8 cellular contexts compared by ENCODE assay signal in the genomic region with DNA sequence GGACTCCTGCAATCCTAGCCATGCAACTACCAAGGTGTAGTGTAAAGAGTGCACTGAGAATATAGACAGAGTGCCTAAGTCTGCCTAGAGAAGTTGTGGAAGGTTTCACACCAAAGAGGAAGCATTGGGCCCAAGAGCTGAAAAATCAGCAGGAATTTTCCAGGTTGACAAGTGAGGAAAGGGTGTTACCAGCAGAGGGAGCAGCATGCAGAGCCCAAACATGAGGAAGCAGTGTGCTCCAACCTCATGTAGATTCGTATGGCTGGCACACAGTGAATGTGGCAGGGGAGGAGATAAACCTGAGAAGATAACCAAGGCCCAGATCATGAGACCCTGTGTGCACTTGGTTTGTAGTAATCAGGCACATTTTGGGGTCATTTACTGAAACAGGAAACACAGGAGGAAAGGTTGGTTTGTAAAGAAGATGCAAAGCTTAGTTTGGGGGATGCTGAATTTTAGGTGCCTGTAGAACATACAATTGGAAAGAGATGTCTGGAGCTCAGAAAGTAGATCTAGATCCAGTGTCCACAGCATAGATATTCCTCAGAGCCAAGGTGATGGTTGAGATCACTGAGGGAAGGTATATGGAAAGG. TPM values are rescaled to one million over a fixed set of nuclear protein-coding genes. Genes with fewer than 3 reads are reported as not detected.
DNase-seq lines count a peak whose midpoint lies in the region; ATAC-seq, FAIRE-seq and TF ChIP-seq lines count a peak whose summit lies in the region.

No MANE protein-coding gene starts in this region.

- H3K4me3 ChIP-seq in OCI-LY3 (ENCODE audit: low read length) (no peak overlapping the region), right atrium auricular region (no peak overlapping the region), sigmoid colon (no peak overlapping the region)

- H3K79me2 ChIP-seq in OCI-LY3 (ENCODE audit: low read length): no peaks in the 10 kb centered on the region

- TF ChIP-seq CTCF in OCI-LY3 (IDR thresholded peaks at IDR 0.05; ENCODE audit: low read depth, low read length) (peak; percentile 42), right atrium auricular region (IDR thresholded peaks at IDR 0.05) (peak; percentile 49 to 75), sigmoid colon (IDR thresholded peaks at IDR 0.05) (peak in 3 of 4 experiments; percentile 40 to 57 (median 52))

- no peak for TF ChIP-seq EP300 in sigmoid colon (IDR thresholded peaks at IDR 0.05)

- no peaks in the 10 kb centered on the region for H3K36me3 ChIP-seq in OCI-LY3 (replicated peaks; ENCODE audit: low read depth, low read length)
- no peaks in the 10 kb centered on the region for H3K36me3 ChIP-seq in right atrium auricular region
- H3K36me3 ChIP-seq in sigmoid colon: no peaks in the 10 kb centered on the region

- no peak overlapping the region for H3K9ac ChIP-seq in OCI-LY3 (ENCODE audit: low read length)

- ATAC-seq in HG03354 (IDR thresholded peaks at IDR 0.05; ENCODE audit: poor library complexity, severe bottlenecking, unreplicated experiment): no peak

- H2AFZ ChIP-seq in OCI-LY3 (ENCODE audit: low read depth, low read length): no peak overlapping the region

- FAIRE-seq in HTR-8/SVneo (lab: Jason Lieb, UNC): peak; percentile 28

- H3K27me3 ChIP-seq in OCI-LY3 (ENCODE audit: low read depth, low read length) (no peaks in the 10 kb centered on the region), right atrium auricular region (no peaks in the 10 kb centered on the region), sigmoid colon (no peaks in the 10 kb centered on the region)

- H4K20me1 ChIP-seq in OCI-LY3 (ENCODE audit: insufficient read depth, low read length): no peaks in the 10 kb centered on the region

- H3K27ac ChIP-seq in OCI-LY3 (ENCODE audit: low read length): no peak overlapping the region
- no peak overlapping the region for H3K27ac ChIP-seq in right atrium auricular region
- H3K27ac ChIP-seq in sigmoid colon: no peak overlapping the region

- H3K9me3 ChIP-seq in OCI-LY3 (ENCODE audit: insufficient read depth, low read length) (no peaks in the 10 kb centered on the region), right atrium auricular region (no peaks in the 10 kb centered on the region), sigmoid colon (no peaks in the 10 kb centered on the region)

- 2 to 20% methylated on average over 1 of the region's 1 CpG for WGBS in sigmoid colon, 2 donors

- H3K4me2 ChIP-seq in OCI-LY3 (ENCODE audit: low read length): no peak overlapping the region

- peaks cover 9% of the 10 kb centered on the region for H3K4me1 ChIP-seq in OCI-LY3 (ENCODE audit: low read length)
- no peaks in the 10 kb centered on the region for H3K4me1 ChIP-seq in right atrium auricular region
- H3K4me1 ChIP-seq in sigmoid colon: no peaks in the 10 kb centered on the region

- no peak for TF ChIP-seq POLR2A in sigmoid colon (IDR thresholded peaks at IDR 0.05)

- DNase-seq in DMS114 treated with DMSO at 0.1 percent for 48 hours (lab: John Stamatoyannopoulos, UW; ENCODE audit: unreplicated experiment): peak; percentile 23
- DNase-seq in HTR-8/SVneo (ENCODE audit: insufficient read length, low spot score): peak; percentile 39
- peak in 46 of 58 donors; percentile 3 to 70 (median 25) for DNase-seq in anterior cingulate cortex (lab: John Stamatoyannopoulos, UW)
- DNase-seq in right atrium auricular region (ENCODE audit: low spot score): no peak
- no peak for DNase-seq in sigmoid colon
- no peak for DNase-seq in T1000 (lab: John Stamatoyannopoulos, UW)

- intact Hi-C loops in sigmoid colon (cut with DNase I): no loop called here

RNA-seq across cellular contexts. Expression of a gene that starts 1.7 kb away (rescaled TPM):
- total RNA-seq in right atrium auricular region: under 1 TPM in 1 of 2 donors, not detected in 1; 0.20 TPM
- 1 to 10 TPM in 1 of 4 donors, under 1 TPM in 1, not detected in 2; 0.54 to 3.0 TPM for total RNA-seq in sigmoid colon
- 1 to 10 TPM in 1 of 3 donors, under 1 TPM in 1, not detected in 1; 0.69 to 1.8 TPM for polyA plus RNA-seq in sigmoid colon

RNA-seq across cellular contexts. Expression of a gene that starts 20.2 kb away (rescaled TPM):
- total RNA-seq in right atrium auricular region (10 to 100 TPM; 79.8 to 80.9 TPM), sigmoid colon (10 to 100 TPM; 51.0 to 85.0 (median 61.7) TPM)
- 10 to 100 TPM in 1 of 3 donors, 1 to 10 TPM in 2; 5.5 to 19.7 (median 9.6) TPM for polyA plus RNA-seq in sigmoid colon

RNA-seq across cellular contexts. Expression of a gene that starts 34.7 kb away (rescaled TPM):
- 10 to 100 TPM in 1 of 2 donors, 1 to 10 TPM in 1; 7.1 to 19.5 TPM for total RNA-seq in right atrium auricular region
- total RNA-seq in sigmoid colon: 10 to 100 TPM; 19.8 to 27.1 (median 24.4) TPM
- 10 to 100 TPM; 14.6 to 19.8 (median 17.1) TPM for polyA plus RNA-seq in sigmoid colon

RNA-seq across cellular contexts. Expression of a gene that starts 42.1 kb away (rescaled TPM):
- total RNA-seq in right atrium auricular region (10 to 100 TPM; 19.2 to 34.1 TPM), sigmoid colon (10 to 100 TPM; 33.9 to 37.2 (median 35.3) TPM)
- 10 to 100 TPM; 55.8 to 68.0 (median 60.7) TPM for polyA plus RNA-seq in sigmoid colon

RNA-seq across cellular contexts. Expression of a gene that starts 42.2 kb away (rescaled TPM):
- total RNA-seq in right atrium auricular region (10 to 100 TPM; 19.8 to 22.6 TPM), sigmoid colon (10 to 100 TPM; 24.9 to 47.4 (median 44.2) TPM)
- polyA plus RNA-seq in sigmoid colon: 10 to 100 TPM; 31.2 to 37.7 (median 36.2) TPM

Comparison
In these comparisons a context has a peak if more than half of its experiments do, and no peak if none do; other contexts are left out.
1. DNase-seq: peak in DMS114 treated with DMSO at 0.1 percent for 48 hours (single experiment), HTR-8/SVneo (single experiment) and anterior cingulate cortex (46 of 58); none in right atrium auricular region (single experiment), sigmoid colon (single experiment) and T1000 (single experiment).
2. Peak in every context shown above with its lines, with median percentiles within 50 percentile points of each other: CTCF ChIP-seq.